8 cellular contexts compared by ENCODE assay signal in genomic region chr3:131361464-131362421, GRCh38. TPM values are rescaled to one million over a fixed set of nuclear protein-coding genes. Genes with fewer than 3 reads are reported as not detected.
A peak's percentile ranks its signal among the peaks of the same experiment; 100 is the strongest.
DNase-seq lines count a peak whose midpoint lies in the region; ATAC-seq and TF ChIP-seq lines count a peak whose summit lies in the region.

No MANE protein-coding gene starts in this region.

- TF ChIP-seq CTCF in epithelial cell of proximal tubule (conservative IDR thresholded peaks at IDR 0.05; ENCODE audit: low read depth, low read length) (no peak), mesothelial cell of epicardium (IDR thresholded peaks at IDR 0.05; ENCODE audit: unreplicated experiment) (no peak), upper lobe of left lung (IDR thresholded peaks at IDR 0.05) (no peak)

- peak overlapping the region; percentile 58 for H3K4me3 Mint-ChIP-seq in activated CD8-positive, alpha-beta memory T cell treated with anti-CD3 and anti-CD28 coated beads, Interleukin-2, amount 10 ng/mL, durations not matched to agents 7 days and 5 days
- H3K4me3 Mint-ChIP-seq in T-cell (peak overlapping the region; percentile 53 to 60 (median 55)), mesothelial cell of epicardium (peak overlapping the region; percentile 82)

- no peaks in the 10 kb centered on the region for H3K9me3 ChIP-seq in upper lobe of left lung

- H3K27me3 Mint-ChIP-seq in activated CD8-positive, alpha-beta memory T cell treated with anti-CD3 and anti-CD28 coated beads, Interleukin-2, amount 10 ng/mL, durations not matched to agents 7 days and 5 days: peaks cover 32% of the 10 kb centered on the region
- peaks cover 49 to 52% of the 10 kb centered on the region in 2 donors for H3K27me3 Mint-ChIP-seq in T-cell
- H3K27me3 Mint-ChIP-seq in mesothelial cell of epicardium (ENCODE audit: low read depth): peaks cover 2% of the 10 kb centered on the region

- H3K36me3 ChIP-seq in upper lobe of left lung: no peaks in the 10 kb centered on the region

- no peak for TF ChIP-seq EP300 in upper lobe of left lung (IDR thresholded peaks at IDR 0.05)

- H3K4me3 ChIP-seq in epithelial cell of proximal tubule (ENCODE audit: low read depth, low read length): peak overlapping the region; percentile 77
- peak overlapping the region; percentile 18 to 65 (median 55) for H3K4me3 ChIP-seq in upper lobe of left lung

- POLR2A ChIA-PET in T-cell (lab: Charles Lee): no interaction called here

- peaks cover 5 to 15% (median 11%) of the 10 kb centered on the region in 4 donors for H3K4me1 ChIP-seq in upper lobe of left lung

- peaks cover 13% of the 10 kb centered on the region for H3K4me1 Mint-ChIP-seq in activated CD8-positive, alpha-beta memory T cell treated with anti-CD3 and anti-CD28 coated beads, Interleukin-2, amount 10 ng/mL, durations not matched to agents 7 days and 5 days
- peaks cover 12 to 16% (median 14%) of the 10 kb centered on the region in 3 donors for H3K4me1 Mint-ChIP-seq in T-cell
- H3K4me1 Mint-ChIP-seq in mesothelial cell of epicardium: peaks cover 7% of the 10 kb centered on the region

- peak; percentile 79 for ATAC-seq in activated CD8-positive, alpha-beta memory T cell treated with anti-CD3 and anti-CD28 coated beads, Interleukin-2, amount 10 ng/mL, durations not matched to agents 7 days and 5 days
- peak; percentile 98 for ATAC-seq in HG03045 (IDR thresholded peaks at IDR 0.05; ENCODE audit: unreplicated experiment)
- ATAC-seq in T-cell (replicated peaks in 1 of 4): peak; percentile 27 to 49 (median 34)
- ATAC-seq in upper lobe of left lung (ENCODE audit: low FRiP score in 2 of 2): peak; percentile 95 to 99

- peak in 2 of 4 donors; percentile 78 to 90 for TF ChIP-seq POLR2A in upper lobe of left lung (IDR thresholded peaks at IDR 0.05)

- no peaks in the 10 kb centered on the region for H3K9me3 Mint-ChIP-seq in activated CD8-positive, alpha-beta memory T cell treated with anti-CD3 and anti-CD28 coated beads, Interleukin-2, amount 10 ng/mL, durations not matched to agents 7 days and 5 days (ENCODE audit: low read depth)
- H3K9me3 Mint-ChIP-seq in T-cell: peaks cover 0 to 4% (median 3%) of the 10 kb centered on the region in 3 donors
- peaks cover 14% of the 10 kb centered on the region for H3K9me3 Mint-ChIP-seq in mesothelial cell of epicardium

- WGBS in upper lobe of left lung, 2 donors: 14 to 24% methylated on average over 26 to 29 of the region's 64 CpGs

- peaks cover 3% of the 10 kb centered on the region for H3K36me3 Mint-ChIP-seq in activated CD8-positive, alpha-beta memory T cell treated with anti-CD3 and anti-CD28 coated beads, Interleukin-2, amount 10 ng/mL, durations not matched to agents 7 days and 5 days
- H3K36me3 Mint-ChIP-seq in T-cell: no peaks in the 10 kb centered on the region
- no peaks in the 10 kb centered on the region for H3K36me3 Mint-ChIP-seq in mesothelial cell of epicardium

- peak overlapping the region; percentile 80 to 93 (median 86) for H3K27ac ChIP-seq in upper lobe of left lung

- no peak for DNase-seq in activated CD8-positive, alpha-beta memory T cell treated with anti-CD3 and anti-CD28 coated beads, Interleukin-2, amount 10 ng/mL, durations not matched to agents 7 days and 5 days
- no peak for DNase-seq in activated CD8-positive, alpha-beta memory T cell treated with anti-CD3 and anti-CD28 coated beads, Interleukin-2, amount 50 U/mL, for 4 hours
- DNase-seq in T-cell (peak in 3 of 34 experiments; percentile 7 to 45 (median 15)), epithelial cell of proximal tubule (ENCODE audit: low read depth) (peak; percentile 80), mesothelial cell of epicardium (ENCODE audit: low spot score in 2 of 2, unreplicated experiment in 2 of 2) (peak; percentile 27 to 59), upper lobe of left lung (peak; percentile 97 to 98), SIG-M5 treated with dmso at 0.1 percent for 504 hours (lab: John Stamatoyannopoulos, UW; ENCODE audit: unreplicated experiment) (no peak)

- H3K27me3 ChIP-seq in upper lobe of left lung: no peaks in the 10 kb centered on the region

- no peak overlapping the region for H3K27ac Mint-ChIP-seq in activated CD8-positive, alpha-beta memory T cell treated with anti-CD3 and anti-CD28 coated beads, Interleukin-2, amount 10 ng/mL, durations not matched to agents 7 days and 5 days
- H3K27ac Mint-ChIP-seq in T-cell (peak overlapping the region in 1 of 2 donors; percentile 29), mesothelial cell of epicardium (peak overlapping the region; percentile 8)

- CTCF ChIA-PET in activated CD8-positive, alpha-beta memory T cell treated with anti-CD3 and anti-CD28 coated beads, Interleukin-2, amount 10 ng/mL, durations not matched to agents 7 days and 5 days (lab: Charles Lee): no interaction called here
- CTCF ChIA-PET in T-cell (lab: Charles Lee): no interaction called here

RNA-seq across cellular contexts. Expression of gene NUDT16, which starts 19.8 kb away (rescaled TPM):
- total RNA-seq in activated CD8-positive, alpha-beta memory T cell treated with anti-CD3 and anti-CD28 coated beads, Interleukin-2, amount 10 ng/mL, durations not matched to agents 7 days and 5 days: 10 to 100 TPM in 1 of 2 experiments, 1 to 10 TPM in 1; 9.8 to 11.5 TPM
- total RNA-seq in T-cell (10 to 100 TPM in 3 of 5 donors, 1 to 10 TPM in 2; 6.7 to 13.5 (median 12.8) TPM), epithelial cell of proximal tubule (11.4 and 12.8 TPM in 2 replicates), mesothelial cell of epicardium (17.2 to 17.4 TPM (median 17.3 TPM) in 3 replicates), upper lobe of left lung (10 to 100 TPM; 35.0 to 70.8 (median 63.4) TPM)

Comparison
In these comparisons a context has a peak if more than half of its experiments do, and no peak if none do; other contexts are left out.
1. ATAC-seq: peak in every context shown above with its lines; median percentile 98 in HG03045; 97 in upper lobe of left lung; 79 in activated CD8-positive, alpha-beta memory T cell treated with anti-CD3 and anti-CD28 coated beads, Interleukin-2, amount 10 ng/mL, durations not matched to agents 7 days and 5 days; 34 in T-cell.
2. DNase-seq: peak in epithelial cell of proximal tubule (single experiment), mesothelial cell of epicardium (2 of 2) and upper lobe of left lung (2 of 2); none in activated CD8-positive, alpha-beta memory T cell treated with anti-CD3 and anti-CD28 coated beads, Interleukin-2, amount 10 ng/mL, durations not matched to agents 7 days and 5 days (single experiment), activated CD8-positive, alpha-beta memory T cell treated with anti-CD3 and anti-CD28 coated beads, Interleukin-2, amount 50 U/mL, for 4 hours (single experiment) and SIG-M5 treated with dmso at 0.1 percent for 504 hours (single experiment).
3. Peak in every context shown above with its lines, with median percentiles within 50 percentile points of each other: H3K4me3 Mint-ChIP-seq.